ENCODE assay signal across 8 cellular contexts in the genomic region with DNA sequence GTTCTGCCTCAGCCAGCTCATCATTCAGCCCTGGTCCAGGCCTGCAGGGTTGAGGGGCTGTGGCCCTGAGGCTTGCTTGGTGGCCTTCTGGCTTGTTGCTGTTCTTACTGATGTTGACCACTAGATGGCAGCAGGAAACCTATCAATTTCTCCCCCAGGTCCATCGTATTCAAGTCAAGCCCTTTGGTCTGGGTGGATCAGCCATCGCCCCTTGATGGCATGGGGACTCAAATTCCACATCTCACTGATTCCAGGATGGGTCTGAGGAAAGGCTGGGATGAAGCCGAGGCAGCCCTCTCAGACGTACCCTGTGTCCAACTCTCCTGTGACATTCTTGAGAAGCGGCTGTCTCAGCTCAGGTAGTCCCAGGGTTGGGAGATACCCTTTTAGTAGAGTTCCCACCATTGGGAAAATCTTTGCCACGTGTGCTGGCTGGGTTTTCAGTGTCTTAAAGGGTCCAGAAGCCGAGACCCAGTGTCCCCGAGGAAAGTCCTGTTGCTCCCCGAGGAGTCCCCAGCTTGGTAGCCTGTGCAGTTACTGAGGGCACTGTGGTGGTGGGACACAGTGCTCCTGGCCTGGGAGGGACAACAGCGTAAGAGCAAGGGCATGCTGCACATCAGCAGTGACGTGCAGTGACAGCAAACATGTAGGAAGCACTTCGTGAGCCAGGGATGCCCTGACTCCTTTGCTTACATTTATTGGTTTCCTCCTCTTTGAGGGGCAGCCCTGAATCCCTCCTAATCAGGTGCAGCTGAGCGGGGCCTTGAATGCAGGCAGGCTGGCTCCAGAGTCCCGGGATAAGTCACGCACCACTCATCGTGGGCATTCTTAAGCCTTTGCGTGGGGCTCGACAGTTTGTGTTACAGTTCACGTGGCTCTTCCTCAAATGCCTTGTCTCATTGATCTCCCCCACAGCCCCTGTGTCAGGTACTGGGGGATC. TPM values are rescaled to one million over a fixed set of nuclear protein-coding genes. Genes with fewer than 3 reads are reported as not detected.
DNase-seq lines count a peak whose midpoint lies in the region; ATAC-seq and TF ChIP-seq lines count a peak whose summit lies in the region.

No MANE protein-coding gene starts in this region.

- peak; percentile 68 for ATAC-seq in lung (ENCODE audit: insufficient read depth, low FRiP score)
- ATAC-seq in HG03095 (IDR thresholded peaks at IDR 0.05; ENCODE audit: unreplicated experiment), result no peak

- H3K4me3 ChIP-seq in effector memory CD4-positive, alpha-beta T cell (ENCODE audit: insufficient read depth, low read depth, low read length, poor library complexity, severe bottlenecking), result no peak overlapping the region
- no peak overlapping the region for H3K4me3 ChIP-seq in lung

- H3K9me3 ChIP-seq in effector memory CD4-positive, alpha-beta T cell (ENCODE audit: control insufficient read depth, low read length), result no peaks in the 10 kb centered on the region
- no peaks in the 10 kb centered on the region for H3K9me3 ChIP-seq in lung (ENCODE audit: control insufficient read depth in 2 of 2, insufficient read depth in 1 of 2, low read length in 1 of 2)

- no peak overlapping the region for H3K27ac ChIP-seq in effector memory CD4-positive, alpha-beta T cell (ENCODE audit: insufficient read depth, low read length, poor library complexity, severe bottlenecking)
- H3K27ac ChIP-seq in lung (ENCODE audit: low read depth in 1 of 2, low read length in 1 of 2), result no peak overlapping the region

- H3K4me1 ChIP-seq in effector memory CD4-positive, alpha-beta T cell (ENCODE audit: control insufficient read depth, insufficient read depth, low read length, poor library complexity, severe bottlenecking), result no peaks in the 10 kb centered on the region
- peaks cover 13 to 25% of the 10 kb centered on the region in 2 donors for H3K4me1 ChIP-seq in lung (ENCODE audit: control insufficient read depth in 2 of 2, insufficient read depth in 2 of 2, low read length in 2 of 2)

- 72% methylated on average over 19 of the region's 19 CpGs for WGBS in lung, 2 donors

- DNase-seq in AG09319 (ENCODE audit: extremely low read depth, low read depth), result no peak
- peak; percentile 71 for DNase-seq in GM19238 (ENCODE audit: insufficient read length, low spot score)
- peak; percentile 57 for DNase-seq in NCI-H2171 (lab: John Stamatoyannopoulos, UW)
- peak; percentile 18 to 22 for DNase-seq in activated CD4-positive, alpha-beta T cell treated with anti-CD3 and anti-CD28 coated beads for 4 hours
- peak in 2 of 3 donors; percentile 4 to 9 for DNase-seq in effector memory CD4-positive, alpha-beta T cell
- no peak for DNase-seq in lung (ENCODE audit: low spot score)
- peak; percentile 53 for DNase-seq in stromal cell of bone marrow (ENCODE audit: low read depth)

- TF ChIP-seq CTCF in AG09319 (IDR thresholded peaks at IDR 0.05; ENCODE audit: low read depth, low read length) (peak; percentile 76), lung (IDR thresholded peaks at IDR 0.05; ENCODE audit: control extremely low read depth, extremely low read depth) (peak; percentile 49)

- no peaks in the 10 kb centered on the region for H3K27me3 ChIP-seq in effector memory CD4-positive, alpha-beta T cell (replicated peaks; ENCODE audit: control insufficient read depth, insufficient read depth, low read length, poor library complexity, severe bottlenecking)
- H3K27me3 ChIP-seq in lung (ENCODE audit: control insufficient read depth, insufficient read depth), result no peaks in the 10 kb centered on the region

- H3K36me3 ChIP-seq in effector memory CD4-positive, alpha-beta T cell (ENCODE audit: control insufficient read depth, insufficient read depth, low read length), result no peaks in the 10 kb centered on the region
- H3K36me3 ChIP-seq in lung (ENCODE audit: control insufficient read depth in 2 of 2, insufficient read depth in 2 of 2, low read length in 2 of 2), result no peaks in the 10 kb centered on the region

RNA-seq across cellular contexts. Expression of a gene that starts 58.6 kb away (rescaled TPM):
- 10 to 100 TPM; 40.1 to 72.3 TPM for total RNA-seq in lung
- 10 to 100 TPM; 23.0 to 27.7 TPM for polyA plus RNA-seq in lung

Comparison
In these comparisons a context has a peak if more than half of its experiments do, and no peak if none do; other contexts are left out.
1. DNase-seq: peak in GM19238 (single experiment), NCI-H2171 (single experiment), activated CD4-positive, alpha-beta T cell treated with anti-CD3 and anti-CD28 coated beads for 4 hours (2 of 2), effector memory CD4-positive, alpha-beta T cell (2 of 3) and stromal cell of bone marrow (single experiment); none in AG09319 (single experiment) and lung (single experiment).